Comparison of ENCODE assay signal across 11 cellular contexts in genomic region chr1:115332813-115333608, GRCh38. TPM values are rescaled to one million over a fixed set of nuclear protein-coding genes. Genes with fewer than 3 reads are reported as not detected.
DNase-seq lines count a peak whose midpoint lies in the region; ATAC-seq, FAIRE-seq and TF ChIP-seq lines count a peak whose summit lies in the region.
"Had no signal": no experiment of that assay in that cellular context is flagged by ENCODE, and none has a peak within 500 bp of the region (broad histone marks: within the 10 kb centered on the region; RNA-seq: fewer than 3 reads in every experiment).

No MANE protein-coding gene starts in this region.

- H3K79me2 ChIP-seq in DND-41 (ENCODE audit: insufficient read depth, low read length): no peaks in the 10 kb centered on the region
- H3K79me2 ChIP-seq in H1 (ENCODE audit: control insufficient read depth in 1 of 2, insufficient read depth in 2 of 2, low read length in 2 of 2): no peaks in the 10 kb centered on the region
- no peaks in the 10 kb centered on the region for H3K79me2 ChIP-seq in smooth muscle cell (ENCODE audit: low read depth)

- H3K36me3 ChIP-seq in DND-41 (ENCODE audit: insufficient read depth, low read length): no peaks in the 10 kb centered on the region
- H3K36me3 ChIP-seq in H1 (ENCODE audit: control insufficient read depth in 2 of 4, insufficient read depth in 4 of 4, low read length in 3 of 4): no peaks in the 10 kb centered on the region
- H3K36me3 ChIP-seq in smooth muscle cell (ENCODE audit: low read depth): no peaks in the 10 kb centered on the region

- 0 out of 2 replicates have a peak overlapping the region, but pooled peaks have one; percentile 22 for H2BK5ac ChIP-seq in H1 (ENCODE audit: low read depth, low read length)

- H3K27me3 Mint-ChIP-seq in osteocyte (ENCODE audit: unreplicated experiment): no peaks in the 10 kb centered on the region

- no peaks in the 10 kb centered on the region for H3K79me1 ChIP-seq in H1 (ENCODE audit: low read depth, low read length)

- no peaks in the 10 kb centered on the region for H3K9me3 Mint-ChIP-seq in osteocyte (ENCODE audit: unreplicated experiment)

- DNase-seq in DND-41 (peak; percentile 12), MV-4-11 (lab: John Stamatoyannopoulos, UW) (peak; percentile 73), H1 (ENCODE audit: low read depth in 1 of 2, low spot score in 2 of 2) (no peak), osteocyte (ENCODE audit: extremely low spot score, unreplicated experiment) (no peak), smooth muscle cell (lab: John Stamatoyannopoulos, UW; ENCODE audit: unreplicated experiment) (no peak)
- DNase-seq: GOT3, occipital lobe had no signal

- no peak overlapping the region for H4K91ac ChIP-seq in H1 (replicated peaks; ENCODE audit: insufficient read length, low read length)

- WGBS in H1 (ENCODE audit: extremely low coverage in 1 of 2, insufficient coverage in 1 of 2, insufficient read length in 1 of 2, insufficient replicate concordance in 2 of 2, low coverage in 1 of 2, low lambda C conversion rate in 2 of 2, missing lambda C conversion rate in 1 of 2), 2 experiments: 86% methylated on average over 7 of the region's 7 CpGs; no CpG with 5 or more reads in 1 of the 2 experiments
- 65% methylated on average over 7 of the region's 7 CpGs for WGBS in smooth muscle cell (ENCODE audit: low lambda C conversion rate)

- POLR2A ChIA-PET in H1 (lab: Charles Lee; ENCODE audit: partially characterized antibody): interaction anchor here (1.1 to 1.6 kb wide), 2 partner anchors 8 to 40 kb away, joined by 4 read pairs; no protein-coding TSS in a partner anchor

- H3K27ac ChIP-seq in DND-41 (ENCODE audit: low read length) (no peak overlapping the region), H1 (ENCODE audit: low read depth, low read length) (no peak overlapping the region), smooth muscle cell (ENCODE audit: low read depth) (no peak overlapping the region)

- 0 out of 2 replicates have a peak overlapping the region, but pooled peaks have one; percentile 39 for H2BK12ac ChIP-seq in H1 (ENCODE audit: low read depth, low read length)

- no peak for TF ChIP-seq CTCF in DND-41 (IDR thresholded peaks at IDR 0.05; ENCODE audit: borderline replicate concordance, extremely low read depth, low read length, poor library complexity, severe bottlenecking)
- no peak for TF ChIP-seq CTCF in H1 (IDR thresholded peaks at IDR 0.05; ENCODE audit: control extremely low read depth in 1 of 3, insufficient read depth in 1 of 3, low read depth in 1 of 3, low read length in 3 of 3)
- no peak for TF ChIP-seq CTCF in osteocyte (IDR thresholded peaks at IDR 0.05)
- no peak for TF ChIP-seq CTCF in smooth muscle cell (IDR thresholded peaks at IDR 0.05; ENCODE audit: borderline replicate concordance, insufficient read depth, poor library complexity, severe bottlenecking)

- H3K23ac ChIP-seq in H1 (ENCODE audit: insufficient read length): no peak overlapping the region

- peak overlapping the region; percentile 55 for H3K4me3 Mint-ChIP-seq in osteocyte (ENCODE audit: unreplicated experiment)

- H3K4me1 ChIP-seq in DND-41 (ENCODE audit: insufficient read depth, low read length): no peaks in the 10 kb centered on the region
- peaks cover 0 to 7% (median 0%) of the 10 kb centered on the region in 4 experiments; a peak in 5 of 7 replicates for H3K4me1 ChIP-seq in H1 (replicated peaks in 1 of 4; ENCODE audit: control insufficient read depth in 3 of 4, insufficient read depth in 4 of 4, low read length in 3 of 4)
- peaks cover 21% of the 10 kb centered on the region for H3K4me1 ChIP-seq in smooth muscle cell (ENCODE audit: low read depth)

- no peak for ATAC-seq in DND-41 (ENCODE audit: insufficient read depth, low read depth)
- no peak for ATAC-seq in HG03571 (IDR thresholded peaks at IDR 0.05; ENCODE audit: unreplicated experiment)
- no peak for ATAC-seq in HG03342 (IDR thresholded peaks at IDR 0.05; ENCODE audit: unreplicated experiment)
- no peak for ATAC-seq in GM18909 (IDR thresholded peaks at IDR 0.05; ENCODE audit: poor library complexity, unreplicated experiment)

- H3K9me3 ChIP-seq in DND-41 (ENCODE audit: insufficient read depth, low read length, severe bottlenecking) (no peaks in the 10 kb centered on the region), H1 (ENCODE audit: insufficient read depth in 2 of 2, low read depth in 1 of 2, low read length in 1 of 2) (no peaks in the 10 kb centered on the region), smooth muscle cell (replicated peaks; ENCODE audit: low read depth) (no peaks in the 10 kb centered on the region)

- no peak overlapping the region for H2BK20ac ChIP-seq in H1 (ENCODE audit: low read length)

- no peak overlapping the region for H2AFZ ChIP-seq in DND-41 (ENCODE audit: low read depth, low read length)
- no peak overlapping the region for H2AFZ ChIP-seq in H1 (ENCODE audit: low read length)
- no peak overlapping the region for H2AFZ ChIP-seq in smooth muscle cell (ENCODE audit: low read depth)

- no peak overlapping the region for H4K5ac ChIP-seq in H1 (ENCODE audit: insufficient read length, low read depth, low read length)

- peak overlapping the region; percentile 94 for H3K27ac Mint-ChIP-seq in osteocyte (ENCODE audit: unreplicated experiment)

- no peak overlapping the region for H2BK120ac ChIP-seq in H1 (replicated peaks; ENCODE audit: low read depth, low read length)

- CTCF ChIA-PET in H1 (lab: Charles Lee; ENCODE audit: partially characterized antibody): interaction anchor here (0.6 to 1.5 kb wide), 5 partner anchors 10 to 1392 kb away, joined by 3 to 4 read pairs (median 3); no protein-coding TSS in a partner anchor

- H3K56ac ChIP-seq in H1 (replicated peaks; ENCODE audit: insufficient read length, low read depth, low read length): no peak overlapping the region

- FAIRE-seq in H1 (lab: Jason Lieb, UNC): no peak

- H3K4me3 ChIP-seq in DND-41 (ENCODE audit: low read depth in 1 of 2, low read length in 2 of 2) (no peak overlapping the region), H1 (ENCODE audit: extremely low read depth in 1 of 4, insufficient read depth in 2 of 4, low read depth in 3 of 4, low read length in 4 of 4) (no peak overlapping the region), smooth muscle cell (no peak overlapping the region)

- H2BK15ac ChIP-seq in H1 (ENCODE audit: low read length): no peak overlapping the region

- H3K14ac ChIP-seq in H1 (ENCODE audit: insufficient read length): no peak overlapping the region

- H2AK5ac ChIP-seq in H1 (ENCODE audit: low read depth, low read length): no peak overlapping the region; the same call in 1 of the 2 replicates

- H4K20me1 ChIP-seq in DND-41 (ENCODE audit: insufficient read depth, low read length): no peaks in the 10 kb centered on the region; the same call in 1 of the 2 replicates
- H4K20me1 ChIP-seq in H1 (replicated peaks in 1 of 2; ENCODE audit: control insufficient read depth in 1 of 2, insufficient read depth in 2 of 2, low read length in 2 of 2): no peaks in the 10 kb centered on the region
- no peaks in the 10 kb centered on the region for H4K20me1 ChIP-seq in smooth muscle cell (ENCODE audit: low read depth)

- TF ChIP-seq POLR2A in H1 (IDR thresholded peaks at IDR 0.05; ENCODE audit: control extremely low read depth in 1 of 2, low read depth in 2 of 2, low read length in 2 of 2): no peak

- peaks cover 10% of the 10 kb centered on the region for H3F3A ChIP-seq in smooth muscle cell (ENCODE audit: low read depth)

- no peak overlapping the region for H3K18ac ChIP-seq in H1 (ENCODE audit: extremely low read depth, low read length)

- H3K36me3 Mint-ChIP-seq in osteocyte (ENCODE audit: unreplicated experiment): no peaks in the 10 kb centered on the region

- H3K4me2 ChIP-seq in DND-41 (ENCODE audit: insufficient read depth, low read length): no peak overlapping the region
- no peak overlapping the region for H3K4me2 ChIP-seq in H1 (ENCODE audit: insufficient read depth in 1 of 2, low read depth in 2 of 2, low read length in 2 of 2)
- H3K4me2 ChIP-seq in smooth muscle cell: no peak overlapping the region

- H3K9ac ChIP-seq in DND-41 (ENCODE audit: low read depth, low read length): no peak overlapping the region
- no peak overlapping the region for H3K9ac ChIP-seq in H1 (replicated peaks in 1 of 4; ENCODE audit: extremely low read depth in 1 of 4, low read depth in 3 of 4, low read length in 3 of 4)
- no peak overlapping the region for H3K9ac ChIP-seq in smooth muscle cell (ENCODE audit: low read depth)

- H3K27me3 ChIP-seq in DND-41 (ENCODE audit: insufficient read depth, low read length, poor library complexity): peaks cover 3% of the 10 kb centered on the region
- peaks cover 2 to 14% (median 8%) of the 10 kb centered on the region in 4 experiments; a peak in 6 of 7 replicates for H3K27me3 ChIP-seq in H1 (replicated peaks in 1 of 4; ENCODE audit: control insufficient read depth in 3 of 4, extremely low read depth in 1 of 4, insufficient read depth in 3 of 4, low read length in 3 of 4)
- H3K27me3 ChIP-seq in smooth muscle cell (ENCODE audit: low read depth): peaks cover 3% of the 10 kb centered on the region

- H3K4me1 Mint-ChIP-seq in osteocyte (ENCODE audit: unreplicated experiment): peaks cover 95% of the 10 kb centered on the region

- TF ChIP-seq EP300 in H1 (IDR thresholded peaks at IDR 0.05; ENCODE audit: borderline replicate concordance in 1 of 2, low read depth in 2 of 2, low read length in 2 of 2): no peak

- no peak for TF ChIP-seq RAD21 in H1 (IDR thresholded peaks at IDR 0.05 in 1 of 2, conservative IDR thresholded peaks at IDR 0.05 in 1 of 2; ENCODE audit: low read depth in 2 of 2, low read length in 2 of 2)

- H3K23me2 ChIP-seq in H1 (ENCODE audit: low read depth, low read length): peaks cover 8% of the 10 kb centered on the region; the same call in 1 of the 2 replicates

- H3K4ac ChIP-seq in H1 (replicated peaks; ENCODE audit: insufficient read length, low read depth, low read length): no peak overlapping the region

- no peak overlapping the region for H4K8ac ChIP-seq in H1 (ENCODE audit: extremely low read depth, insufficient read depth, low read length)

TF ChIP-seq in H1, 55 proteins besides CTCF, POLR2A, EP300 and RAD21 (continues in another document):
- TF ChIP-seq ASH2L (IDR thresholded peaks at IDR 0.05; ENCODE audit: low read length) (no peak), FOSL1 (IDR thresholded peaks at IDR 0.05; ENCODE audit: insufficient read depth, low read depth, low read length) (no peak)

RNA-seq across cellular contexts. Expression of gene NGF, which starts 5.0 kb away (rescaled TPM):
- 0.63 TPM in 1 of 2 replicates, not detected in the other for total RNA-seq in H1 (2021; fragmentation: NEBNext Ultra II Directional; extraction: Animal tissue kit (Norgen Biotek cat#: 25700))
- polyA plus RNA-seq in H1 (2011; rRNA removed): 1.6 TPM in 2 replicates
- 1.3 TPM for polyA plus RNA-seq in H1 (2011; cell fraction: cytosol; rRNA removed)
- polyA plus RNA-seq in H1 (2011; cell fraction: nucleus; rRNA removed): 1.5 TPM
- 0.47 to 1.1 TPM (median 0.65 TPM) in 4 replicates for polyA plus RNA-seq in H1 (2012, experiment 1 of 2)
- 0.87 TPM for polyA plus RNA-seq in H1 (2012, experiment 2 of 2)
- polyA plus RNA-seq in H1 (2013, experiment 1 of 2): 0.28 TPM
- 0.44 TPM for polyA plus RNA-seq in H1 (2013, experiment 2 of 2)
- 0.54 and 0.73 TPM in 2 replicates for polyA minus RNA-seq in H1 (2011; rRNA and poly(A)+ RNA removed)
- not detected for polyA minus RNA-seq in H1 (2011; cell fraction: cytosol; rRNA and poly(A)+ RNA removed)
- polyA minus RNA-seq in H1 (2011; cell fraction: nucleus; rRNA and poly(A)+ RNA removed): not detected
- total RNA-seq in osteocyte: 14.8 and 19.6 TPM in 2 replicates
- total RNA-seq in smooth muscle cell: 0.18 and 0.22 TPM in 2 replicates
- polyA plus RNA-seq in smooth muscle cell: 1.8 and 1.9 TPM in 2 replicates
- total RNA-seq: SK-MEL-5 had no signal

Comparison
In these comparisons a context has a peak if more than half of its experiments do, and no peak if none do; other contexts are left out.
1. DNase-seq: peak in DND-41 (single experiment) and MV-4-11 (single experiment); none in H1 (0 of 2), osteocyte (single experiment) and smooth muscle cell (single experiment).